8 cellular contexts compared by ENCODE assay signal in the genomic region with DNA sequence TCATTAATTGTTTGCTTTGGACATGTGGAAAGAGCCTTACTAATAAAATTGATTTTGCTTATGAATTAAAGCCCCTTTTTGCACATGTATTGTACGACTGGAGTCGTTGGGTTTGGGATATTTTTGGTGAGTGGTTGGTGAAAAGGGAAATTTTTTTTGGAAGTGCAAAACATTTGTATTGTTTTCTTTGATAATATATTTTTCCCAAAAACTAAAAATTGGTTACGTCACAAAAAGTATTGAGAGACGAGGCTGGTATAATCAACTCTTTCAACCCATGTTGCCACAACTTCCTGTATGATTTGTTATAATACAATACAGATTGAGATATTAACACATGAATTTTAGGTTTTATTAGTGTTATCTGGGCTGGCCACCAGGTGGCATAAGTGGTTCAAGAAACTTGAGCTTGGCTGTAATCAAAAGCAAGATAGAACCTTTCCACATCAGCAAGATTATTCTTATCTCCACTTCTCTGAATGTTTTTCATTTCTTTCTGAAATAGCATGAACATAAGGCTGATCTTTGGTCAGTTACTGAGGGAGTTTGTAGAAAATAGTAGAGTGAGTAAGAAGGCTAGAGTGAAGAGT. TPM values are rescaled to one million over a fixed set of nuclear protein-coding genes. Genes with fewer than 3 reads are reported as not detected.
DNase-seq lines count a peak whose midpoint lies in the region; ATAC-seq, FAIRE-seq and TF ChIP-seq lines count a peak whose summit lies in the region.

No MANE protein-coding gene starts in this region.

- peak; percentile 66 for TF ChIP-seq CTCF in fibroblast of villous mesenchyme (IDR thresholded peaks at IDR 0.05; ENCODE audit: insufficient read depth, low read depth, low read length)
- TF ChIP-seq CTCF in uterus (IDR thresholded peaks at IDR 0.05), result peak; percentile 61 to 82 (median 69)

- intact Hi-C loops in posterior cingulate gyrus (cut with DNase I) (loop anchor here (1.0 kb wide), 1 partner anchor 84 kb away; no protein-coding TSS in a partner anchor), uterus (cut with DNase I; ENCODE audit: low total_unique reads) (loop anchor here (5.0 kb wide), 1 partner anchor 84 kb away; no protein-coding TSS in a partner anchor)

- H3K27me3 ChIP-seq in uterus, result no peaks in the 10 kb centered on the region

- H3K27ac ChIP-seq in uterus, result no peak overlapping the region

- FAIRE-seq in RCC 7860 (lab: Jason Lieb, UNC), result no peak

- ATAC-seq in HG03378 (IDR thresholded peaks at IDR 0.05; ENCODE audit: unreplicated experiment), result no peak

- in situ Hi-C loops in Caki2 (cut with HindIII; ENCODE audit: low pct_unique_long_range_greater_than_20kb, low sequenced_read_pairs), result no loop called here

- no peak overlapping the region for H3K4me3 ChIP-seq in fibroblast of villous mesenchyme (ENCODE audit: low read depth, low read length)
- H3K4me3 ChIP-seq in uterus, result no peak overlapping the region

- no peaks in the 10 kb centered on the region for H3K9me3 ChIP-seq in uterus

- DNase-seq in Caki2 (ENCODE audit: low read depth) (peak; percentile 7), HuH-7 (ENCODE audit: low spot score) (peak; percentile 19), RCC 7860 (ENCODE audit: low spot score) (peak; percentile 8), fibroblast of villous mesenchyme (ENCODE audit: low read depth) (peak; percentile 74), posterior cingulate gyrus (peak in 7 of 10 donors; percentile 32 to 83 (median 64)), uterus (peak; percentile 43 to 44)
- DNase-seq in activated T-cell treated with anti-CD3 and anti-CD28 coated beads, Interleukin-2, amount 50 U/mL, for 48 hours, result peak; percentile 57 to 65

- TF ChIP-seq POLR2A in uterus (IDR thresholded peaks at IDR 0.05), result no peak

- H3K4me1 ChIP-seq in uterus, result no peaks in the 10 kb centered on the region

- no peaks in the 10 kb centered on the region for H3K36me3 ChIP-seq in uterus

RNA-seq across cellular contexts. Expression of gene NGDN, which starts 8.7 kb away (rescaled TPM):
- 33.9 and 69.9 TPM in 2 replicates for total RNA-seq in Caki2 (2014; rRNA removed; shearing (Covaris generic); ENCODE audit: low replicate concordance)
- total RNA-seq in fibroblast of villous mesenchyme, result 41.9 and 44.8 TPM in 2 replicates
- 10 to 100 TPM; 14.3 to 53.5 (median 38.9) TPM for total RNA-seq in uterus

RNA-seq across cellular contexts. Expression of gene MYH7, which starts 42.7 kb away (rescaled TPM):
- not detected in 2 replicates for total RNA-seq in Caki2 (2014; rRNA removed; shearing (Covaris generic); ENCODE audit: low replicate concordance)
- total RNA-seq in fibroblast of villous mesenchyme, result not detected in 2 replicates
- 1 to 10 TPM in 1 of 4 donors, not detected in 3; 1.6 TPM for total RNA-seq in uterus

Comparison
In these comparisons a context has a peak if more than half of its experiments do, and no peak if none do; other contexts are left out.
1. DNase-seq: peak in every context shown above with its lines; median percentile 74 in fibroblast of villous mesenchyme; 64 in posterior cingulate gyrus; 61 in activated T-cell treated with anti-CD3 and anti-CD28 coated beads, Interleukin-2, amount 50 U/mL, for 48 hours; 44 in uterus; 19 in HuH-7; 8 in RCC 7860; 7 in Caki2.